In the genomic region with DNA sequence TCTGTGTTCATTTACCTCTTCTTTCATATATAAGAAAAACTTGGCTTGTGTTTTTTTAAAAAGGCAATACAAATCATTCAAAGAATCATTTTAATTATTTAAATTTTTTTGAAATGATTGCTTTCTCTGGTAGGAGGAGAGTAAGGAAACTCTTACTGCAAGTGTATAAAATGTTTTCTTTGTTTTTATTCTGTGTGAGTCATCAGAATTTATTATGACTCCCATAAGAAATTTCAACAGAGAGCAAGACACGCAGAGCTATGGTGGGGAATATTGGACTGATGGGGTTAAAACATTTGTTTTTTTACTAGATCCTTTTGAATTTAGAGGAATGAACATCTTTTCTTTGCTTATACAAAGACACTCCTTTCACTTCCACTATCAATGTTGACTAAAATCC, we compare ENCODE assay signal across 28 cellular contexts.
"Had no signal": no experiment of that assay in that cellular context is flagged by ENCODE, and none has a peak within 500 bp of the region (broad histone marks: within the 10 kb centered on the region; RNA-seq: fewer than 3 reads in every experiment).

No MANE protein-coding gene starts in this region.

- H3K27me3 ChIP-seq: left lung, pancreas, sigmoid colon, testis, thyroid gland, transverse colon, upper lobe of left lung, vagina had no signal

- H3K36me3 ChIP-seq: left lung, lower lobe of right lung, pancreas, prostate gland, sigmoid colon, stomach, thyroid gland, transverse colon, upper lobe of left lung, vagina had no signal

- ATAC-seq: left colon; left lung; lower lobe of right lung; naive thymus-derived CD8-positive, alpha-beta T cell; pancreas; right cardiac atrium; stimulated activated naive B cell treated with anti-CD40 and anti-IgM and Interleukin-4, amounts not matched to agents 10 μg/mL and 1 μg/mL and 100 μg/mL, for 72 hours; stimulated activated naive CD8-positive, alpha-beta T cell treated with anti-CD3 and anti-CD28 coated beads, Interleukin-15, Interleukin-2, amounts not matched to agents 100 U/mL and 50 U/mL, for 24 hours had no signal

- H3K4me3 ChIP-seq: left lung, lower lobe of right lung, pancreas, prostate gland, sigmoid colon, skin epidermis, stomach, testis, thyroid gland, transverse colon, upper lobe of left lung, vagina had no signal

- H3K4me1 ChIP-seq: left lung, lower lobe of right lung, pancreas, prostate gland, sigmoid colon, stomach, testis, thyroid gland, transverse colon, upper lobe of left lung, vagina had no signal

- DNase-seq: hippocampal formation; kidney; left colon; left lung; lower lobe of right lung; mammary epithelial cell; mesenchymal stem cell; naive thymus-derived CD8-positive, alpha-beta T cell; nucleus accumbens; pancreas; posterior cingulate gyrus; retina; right cardiac atrium; sigmoid colon; stimulated activated CD4-positive, alpha-beta T cell treated with anti-CD3 and anti-CD28 coated beads, Interleukin-12 subunit alpha, Interleukin-12 subunit beta, amount 100 ng/mL, for 4 hours; stimulated activated CD4-positive, alpha-beta T cell treated with anti-CD3 and anti-CD28 coated beads, Interleukin-15, amount 100 ng/mL, for 24 hours; stimulated activated CD4-positive, alpha-beta T cell treated with anti-CD3 and anti-CD28 coated beads, Interleukin-2, amount 100 ng/mL, for 24 hours; stimulated activated CD4-positive, alpha-beta T cell treated with anti-CD3 and anti-CD28 coated beads, Interleukin-4, amount 100 ng/mL, for 1 hour; stimulated activated naive B cell treated with anti-CD40 and anti-IgM and Interleukin-4, amounts not matched to agents 10 μg/mL and 1 μg/mL and 100 μg/mL, for 72 hours; stimulated activated naive CD8-positive, alpha-beta T cell treated with anti-CD3 and anti-CD28 coated beads, Interleukin-15, Interleukin-2, amounts not matched to agents 100 U/mL and 50 U/mL, for 24 hours; stomach; testis; thyroid gland; transverse colon; upper lobe of left lung had no signal

- H3K9me3 ChIP-seq: left lung, lower lobe of right lung, pancreas, prostate gland, sigmoid colon, stomach, testis, thyroid gland, transverse colon, upper lobe of left lung, vagina had no signal

- H3K27ac ChIP-seq: left lung, lower lobe of right lung, pancreas, prostate gland, sigmoid colon, skin epidermis, stomach, testis, thyroid gland, transverse colon, upper lobe of left lung, vagina had no signal
